ENCODE assay signal across 20 cellular contexts in genomic region chr16:75475420-75475847, GRCh38. TPM values are rescaled to one million over a fixed set of nuclear protein-coding genes. Genes with fewer than 3 reads are reported as not detected.
A peak's percentile ranks its signal among the peaks of the same experiment; 100 is the strongest.
DNase-seq lines count a peak whose midpoint lies in the region; ATAC-seq, FAIRE-seq and TF ChIP-seq lines count a peak whose summit lies in the region.
"Had no signal": no experiment of that assay in that cellular context is flagged by ENCODE, and none has a peak within 500 bp of the region (broad histone marks: within the 10 kb centered on the region; RNA-seq: fewer than 3 reads in every experiment).

No MANE protein-coding gene starts in this region.

- ATAC-seq in natural killer cell treated with Interleukin-12 subunit alpha and Interleukin-12 subunit beta and Interleukin-15 and Interleukin-18, amount 100 ng/mL, for 72 hours: peak; percentile 16 to 56
- ATAC-seq in natural killer cell (no peak), GM12878 (peak; percentile 48), HG03378 (IDR thresholded peaks at IDR 0.05; ENCODE audit: unreplicated experiment) (no peak), HG03039 (IDR thresholded peaks at IDR 0.05; ENCODE audit: unreplicated experiment) (no peak)

- H3K27me3 ChIP-seq in GM12878 (replicated peaks in 1 of 2; ENCODE audit: control insufficient read depth in 2 of 2, insufficient read depth in 2 of 2, low read length in 1 of 2): no peaks in the 10 kb centered on the region; a peak in 1 of 4 replicates
- H3K27me3 ChIP-seq: Peyer's patch had no signal

- in situ Hi-C loops in GM12878 (cut with MboI): no loop called here

- TF ChIP-seq RAD21 in GM12878 (IDR thresholded peaks at IDR 0.05; ENCODE audit: insufficient read depth, low read depth, low read length): no peak

- SMC1A ChIA-PET in GM12878 (lab: Charles Lee; ENCODE audit: uncharacterized antibody, unreplicated experiment): interaction anchor here (0.7 to 1.7 kb wide), 3 partner anchors 16 to 146 kb away, joined by 3 to 6 read pairs (median 3); no protein-coding TSS in a partner anchor

- DNase-seq in natural killer cell treated with Interleukin-12 subunit alpha and Interleukin-12 subunit beta and Interleukin-15 and Interleukin-18, amount 100 ng/mL, for 72 hours (ENCODE audit: low spot score): peak; percentile 49
- DNase-seq in natural killer cell (no peak), GM12878 (ENCODE audit: low read depth, low spot score) (no peak), nephron progenitor cell (no peak), Calu3 (no peak)
- DNase-seq: CD4-positive, CD25-positive, alpha-beta regulatory T cell; DMS79; HCEC 1CT; Kasumi-1; NCI-H1694; NCI-H2081; NCI-H2171; NCI-H345; NCI-H524 treated with DMSO at 0.1 percent for 48 hours; NCI-H82; Peyer's patch had no signal

- no peak overlapping the region for H3K4me2 ChIP-seq in GM12878 (ENCODE audit: control insufficient read depth, insufficient read depth)

- H2AFZ ChIP-seq in GM12878 (ENCODE audit: control insufficient read depth, low read depth, low read length): no peak overlapping the region

- TF ChIP-seq CTCF in natural killer cell (IDR thresholded peaks at IDR 0.05) (no peak), GM12878 (IDR thresholded peaks at IDR 0.05 in 2 of 3, conservative IDR thresholded peaks at IDR 0.05 in 1 of 3; ENCODE audit: control insufficient read depth in 2 of 3, extremely low read depth in 1 of 3, insufficient read depth in 1 of 3, low read depth in 3 of 3, low read length in 3 of 3) (no peak), nephron progenitor cell (IDR thresholded peaks at IDR 0.05) (no peak), Calu3 (IDR thresholded peaks at IDR 0.05; ENCODE audit: unreplicated experiment) (no peak)

- H3K27me3 Mint-ChIP-seq in natural killer cell treated with Interleukin-12 subunit alpha and Interleukin-12 subunit beta and Interleukin-15 and Interleukin-18, amount 100 ng/mL, for 72 hours: peaks cover 10 to 13% of the 10 kb centered on the region in 2 donors
- H3K27me3 Mint-ChIP-seq in natural killer cell (ENCODE audit: low read depth in 2 of 2) (peaks cover 8 to 11% of the 10 kb centered on the region in 2 donors), nephron progenitor cell (ENCODE audit: low read depth, poor library complexity) (peaks cover 9% of the 10 kb centered on the region), Calu3 (ENCODE audit: unreplicated experiment) (peaks cover 15% of the 10 kb centered on the region)

- TF ChIP-seq POLR2A in GM12878 (IDR thresholded peaks at IDR 0.05; ENCODE audit: low read depth, low read length): no peak

- BruUV-seq in GM12878 (replicated peaks; lab: Mats Ljungman, UMichigan) (no TSS peak), Calu3 (replicated peaks; lab: Mats Ljungman, UMichigan) (no TSS peak)

- peaks cover 3 to 5% of the 10 kb centered on the region in 2 donors for H3K4me1 Mint-ChIP-seq in natural killer cell treated with Interleukin-12 subunit alpha and Interleukin-12 subunit beta and Interleukin-15 and Interleukin-18, amount 100 ng/mL, for 72 hours (ENCODE audit: low read depth in 2 of 2)
- H3K4me1 Mint-ChIP-seq in natural killer cell: peaks cover 0 to 5% of the 10 kb centered on the region in 2 donors
- H3K4me1 Mint-ChIP-seq in nephron progenitor cell: peaks cover 14% of the 10 kb centered on the region
- H3K4me1 Mint-ChIP-seq in Calu3 (ENCODE audit: low read depth, unreplicated experiment): peaks cover 20% of the 10 kb centered on the region

- no peaks in the 10 kb centered on the region for H3K9me3 Mint-ChIP-seq in natural killer cell treated with Interleukin-12 subunit alpha and Interleukin-12 subunit beta and Interleukin-15 and Interleukin-18, amount 100 ng/mL, for 72 hours
- H3K9me3 Mint-ChIP-seq in natural killer cell: no peaks in the 10 kb centered on the region
- H3K9me3 Mint-ChIP-seq in nephron progenitor cell: no peaks in the 10 kb centered on the region
- no peaks in the 10 kb centered on the region for H3K9me3 Mint-ChIP-seq in Calu3 (ENCODE audit: low read depth, unreplicated experiment)

- H3K4me1 ChIP-seq in GM12878 (ENCODE audit: control insufficient read depth, insufficient read depth, low read length): no peaks in the 10 kb centered on the region
- H3K4me1 ChIP-seq: Peyer's patch had no signal

- H3K79me2 ChIP-seq in GM12878 (ENCODE audit: control insufficient read depth, insufficient read depth, low read length): no peaks in the 10 kb centered on the region

- no peak for FAIRE-seq in GM12878 (lab: Jason Lieb, UNC)
- FAIRE-seq: A204.1 had no signal

- CTCF ChIA-PET in GM12878 (lab: Yijun Ruan, JAX): interaction anchor here (0.7 to 9.1 kb wide), 6 partner anchors 10 to 237 kb away, joined by 3 to 95 read pairs (median 5); no protein-coding TSS in a partner anchor
- CTCF ChIA-PET in Calu3 (lab: Charles Lee): no interaction called here

- H3K4me3 ChIP-seq in GM12878: no peak overlapping the region
- H3K4me3 ChIP-seq: Peyer's patch had no signal

- H3K36me3 Mint-ChIP-seq in natural killer cell treated with Interleukin-12 subunit alpha and Interleukin-12 subunit beta and Interleukin-15 and Interleukin-18, amount 100 ng/mL, for 72 hours: no peaks in the 10 kb centered on the region
- no peaks in the 10 kb centered on the region for H3K36me3 Mint-ChIP-seq in natural killer cell
- H3K36me3 Mint-ChIP-seq in nephron progenitor cell (ENCODE audit: low read depth): peaks cover 10% of the 10 kb centered on the region
- H3K36me3 Mint-ChIP-seq in Calu3 (ENCODE audit: insufficient read depth, unreplicated experiment): no peaks in the 10 kb centered on the region
- H3K36me3 Mint-ChIP-seq: CD4-positive, CD25-positive, alpha-beta regulatory T cell had no signal

- no peaks in the 10 kb centered on the region for H4K20me1 ChIP-seq in GM12878 (ENCODE audit: control insufficient read depth, insufficient read depth)

- WGBS in GM12878 (ENCODE audit: insufficient coverage, insufficient replicate concordance, low lambda C conversion rate, missing lambda C conversion rate): 25% methylated on average over 2 of the region's 2 CpGs

- POLR2A ChIA-PET in GM12878 (lab: Charles Lee): interaction anchor here (1.3 kb wide), 1 partner anchor 42 kb away, joined by 5 read pairs; no protein-coding TSS in a partner anchor

- RAD21 ChIA-PET in GM12878 (lab: Charles Lee; ENCODE audit: unreplicated experiment): interaction anchor here (0.6 to 1.7 kb wide), 2 partner anchors 12 to 140 kb away, joined by 4 to 5 read pairs; no protein-coding TSS in a partner anchor

- H3K9ac ChIP-seq in GM12878 (ENCODE audit: control insufficient read depth, insufficient read depth, low read length): no peak overlapping the region

- H3K9me3 ChIP-seq in GM12878 (replicated peaks; ENCODE audit: control insufficient read depth, insufficient read depth, low read length): no peaks in the 10 kb centered on the region
- H3K9me3 ChIP-seq: Peyer's patch had no signal

- H3K27ac ChIP-seq in GM12878 (ENCODE audit: control insufficient read depth, insufficient read depth): no peak overlapping the region
- H3K27ac ChIP-seq: Peyer's patch had no signal

- no peaks in the 10 kb centered on the region for H3K36me3 ChIP-seq in GM12878 (ENCODE audit: control insufficient read depth in 2 of 2, insufficient read depth in 2 of 2, low read length in 1 of 2)
- H3K36me3 ChIP-seq: Peyer's patch had no signal

- TF ChIP-seq EP300 in GM12878 (IDR thresholded peaks at IDR 0.05; ENCODE audit: borderline replicate concordance in 1 of 2, control insufficient read depth in 1 of 2, low read depth in 2 of 2, low read length in 2 of 2): no peak

- no peak overlapping the region for H3K27ac Mint-ChIP-seq in natural killer cell treated with Interleukin-12 subunit alpha and Interleukin-12 subunit beta and Interleukin-15 and Interleukin-18, amount 100 ng/mL, for 72 hours
- H3K27ac Mint-ChIP-seq in natural killer cell (no peak overlapping the region), nephron progenitor cell (peak overlapping the region; percentile 83), Calu3 (ENCODE audit: unreplicated experiment) (no peak overlapping the region)
- H3K27ac Mint-ChIP-seq: CD4-positive, CD25-positive, alpha-beta regulatory T cell had no signal

- H3K4me3 Mint-ChIP-seq in natural killer cell treated with Interleukin-12 subunit alpha and Interleukin-12 subunit beta and Interleukin-15 and Interleukin-18, amount 100 ng/mL, for 72 hours: no peak overlapping the region
- no peak overlapping the region for H3K4me3 Mint-ChIP-seq in natural killer cell
- H3K4me3 Mint-ChIP-seq in nephron progenitor cell: no peak overlapping the region
- H3K4me3 Mint-ChIP-seq in Calu3 (ENCODE audit: low read depth, unreplicated experiment): no peak overlapping the region
- H3K4me3 Mint-ChIP-seq: CD4-positive, CD25-positive, alpha-beta regulatory T cell; IgD-negative memory B cell had no signal

- intact Hi-C loops in natural killer cell (cut with micrococcal nuclease): no loop called here
- intact Hi-C loops in GM12878 (cut with micrococcal nuclease; ENCODE audit: unreplicated experiment): no loop called here
- intact Hi-C loops in Calu3 (cut with micrococcal nuclease; ENCODE audit: unreplicated experiment): no loop called here

RNA-seq across cellular contexts. Expression of gene TMEM170A, which starts 10.9 kb away (rescaled TPM):
- total RNA-seq in natural killer cell treated with Interleukin-12 subunit alpha and Interleukin-12 subunit beta and Interleukin-15 and Interleukin-18, amount 100 ng/mL, for 72 hours: 10 to 100 TPM; 38.3 to 48.4 TPM
- total RNA-seq in natural killer cell (10 to 100 TPM; 51.5 to 61.0 (median 53.9) TPM), GM12878 (2014; rRNA removed) (22.9 and 26.4 TPM in 2 replicates), GM12878 (2014; rRNA removed; fragmentation: Illumina TruSeq; extraction: Trizol) (17.7 and 18.9 TPM in 2 replicates), GM12878 (2021) (20.7 and 23.0 TPM in 2 replicates), Calu3 (2022) (48.4 and 52.5 TPM in 2 replicates)
- 41.6 and 42.7 TPM in 2 replicates for total RNA-seq in GM12878 (2013; cell fraction: nucleolus; rRNA removed)
- polyA plus RNA-seq in GM12878 (2011; ENCODE audit: low read depth): 11.7 TPM
- polyA plus RNA-seq in GM12878 (2011; rRNA removed) (28.2 and 41.5 TPM in 2 replicates), GM12878 (2014; fragmentation: Illumina TruSeq; extraction: Trizol) (13.5 and 16.5 TPM in 2 replicates), GM12878 (2014; fragmentation: Nextera tagmentation; extraction: Ambion mirVana) (1 to 10 TPM; 7.3 to 7.8 TPM), GM12878 (2014; rRNA removed) (11.5 and 14.6 TPM in 2 replicates), GM12878 (2016; fragmentation: Nextera tagmentation; extraction: Ambion mirVana) (10 to 100 TPM; 23.5 to 27.5 TPM)
- 16.9 and 17.4 TPM in 2 replicates for polyA plus RNA-seq in GM12878 (2011; cell fraction: cytosol; rRNA removed)
- polyA plus RNA-seq in GM12878 (2011; cell fraction: nucleus; rRNA removed): 6.2 and 8.4 TPM in 2 replicates
- 13.0 and 16.0 TPM in 2 replicates for polyA plus RNA-seq in GM12878 (2012)
- 21.9 and 22.6 TPM in 2 replicates for polyA minus RNA-seq in GM12878 (2011; rRNA and poly(A)+ RNA removed)
- 10.2 and 12.9 TPM in 2 replicates for polyA minus RNA-seq in GM12878 (2011; cell fraction: cytosol; rRNA and poly(A)+ RNA removed)
- polyA minus RNA-seq in GM12878 (2011; cell fraction: nucleus; rRNA and poly(A)+ RNA removed): 4.4 and 8.4 TPM in 2 replicates

RNA-seq across cellular contexts. Expression of gene CHST6, which starts 19.8 kb away (rescaled TPM):
- total RNA-seq in natural killer cell treated with Interleukin-12 subunit alpha and Interleukin-12 subunit beta and Interleukin-15 and Interleukin-18, amount 100 ng/mL, for 72 hours: under 1 TPM in 1 of 2 donors, not detected in 1; 0.08 TPM
- total RNA-seq in natural killer cell: not detected
- 1.9 and 3.4 TPM in 2 replicates for total RNA-seq in GM12878 (2013; cell fraction: nucleolus; rRNA removed)
- total RNA-seq in GM12878 (2014; rRNA removed): 1.1 and 2.5 TPM in 2 replicates
- total RNA-seq in GM12878 (2014; rRNA removed; fragmentation: Illumina TruSeq; extraction: Trizol): 0.64 and 0.67 TPM in 2 replicates
- total RNA-seq in GM12878 (2021): 1.9 and 2.5 TPM in 2 replicates
- polyA plus RNA-seq in GM12878 (2011; ENCODE audit: low read depth): 0.52 TPM
- 0.20 and 0.29 TPM in 2 replicates for polyA plus RNA-seq in GM12878 (2011; rRNA removed)
- 0.25 and 0.43 TPM in 2 replicates for polyA plus RNA-seq in GM12878 (2011; cell fraction: cytosol; rRNA removed)
- polyA plus RNA-seq in GM12878 (2011; cell fraction: nucleus; rRNA removed): 0.45 and 0.51 TPM in 2 replicates
- polyA plus RNA-seq in GM12878 (2012): 0.66 and 0.94 TPM in 2 replicates
- 0.48 and 0.57 TPM in 2 replicates for polyA plus RNA-seq in GM12878 (2014; fragmentation: Illumina TruSeq; extraction: Trizol)
- under 1 TPM; 0.14 to 0.18 TPM for polyA plus RNA-seq in GM12878 (2014; fragmentation: Nextera tagmentation; extraction: Ambion mirVana)
- polyA plus RNA-seq in GM12878 (2014; rRNA removed): 1.3 and 1.6 TPM in 2 replicates
- polyA plus RNA-seq in GM12878 (2016; fragmentation: Nextera tagmentation; extraction: Ambion mirVana): under 1 TPM; 0.28 to 0.46 TPM
- 0.57 and 0.66 TPM in 2 replicates for polyA minus RNA-seq in GM12878 (2011; rRNA and poly(A)+ RNA removed)
- polyA minus RNA-seq in GM12878 (2011; cell fraction: cytosol; rRNA and poly(A)+ RNA removed): 0.10 and 0.40 TPM in 2 replicates
- polyA minus RNA-seq in GM12878 (2011; cell fraction: nucleus; rRNA and poly(A)+ RNA removed): 0.24 and 0.48 TPM in 2 replicates
- 3.3 and 4.3 TPM in 2 replicates for total RNA-seq in Calu3 (2022)
- total RNA-seq: CD4-positive, CD25-positive, alpha-beta regulatory T cell had no signal
- polyA plus RNA-seq: CD4-positive, CD25-positive, alpha-beta regulatory T cell had no signal

RNA-seq across cellular contexts. Expression of gene CFDP1, which starts 42.1 kb away (rescaled TPM):
- 10 to 100 TPM; 29.1 to 49.5 TPM for total RNA-seq in natural killer cell treated with Interleukin-12 subunit alpha and Interleukin-12 subunit beta and Interleukin-15 and Interleukin-18, amount 100 ng/mL, for 72 hours
- total RNA-seq in natural killer cell: 10 to 100 TPM; 32.2 to 38.8 (median 32.3) TPM
- total RNA-seq in GM12878 (2013; cell fraction: nucleolus; rRNA removed): 113 and 119 TPM in 2 replicates
- 22.3 TPM in 2 replicates for total RNA-seq in GM12878 (2014; rRNA removed)
- 58.3 and 61.4 TPM in 2 replicates for total RNA-seq in GM12878 (2014; rRNA removed; fragmentation: Illumina TruSeq; extraction: Trizol)
- 25.5 and 29.4 TPM in 2 replicates for total RNA-seq in GM12878 (2021)
- polyA plus RNA-seq in GM12878 (2011; ENCODE audit: low read depth): 48.3 TPM
- polyA plus RNA-seq in GM12878 (2011; rRNA removed): 34.6 and 58.3 TPM in 2 replicates
- 14.3 and 15.0 TPM in 2 replicates for polyA plus RNA-seq in GM12878 (2011; cell fraction: cytosol; rRNA removed)
- polyA plus RNA-seq in GM12878 (2011; cell fraction: nucleus; rRNA removed): 11.2 and 13.5 TPM in 2 replicates
- 44.4 and 47.5 TPM in 2 replicates for polyA plus RNA-seq in GM12878 (2012)
- 64.8 and 82.1 TPM in 2 replicates for polyA plus RNA-seq in GM12878 (2014; fragmentation: Illumina TruSeq; extraction: Trizol)
- 10 to 100 TPM; 36.6 to 60.8 TPM for polyA plus RNA-seq in GM12878 (2014; fragmentation: Nextera tagmentation; extraction: Ambion mirVana)
- 25.6 and 34.5 TPM in 2 replicates for polyA plus RNA-seq in GM12878 (2014; rRNA removed)
- 10 to 100 TPM; 36.7 to 39.0 TPM for polyA plus RNA-seq in GM12878 (2016; fragmentation: Nextera tagmentation; extraction: Ambion mirVana)
- polyA minus RNA-seq in GM12878 (2011; rRNA and poly(A)+ RNA removed): 11.7 and 15.1 TPM in 2 replicates
- polyA minus RNA-seq in GM12878 (2011; cell fraction: cytosol; rRNA and poly(A)+ RNA removed): 6.1 and 8.6 TPM in 2 replicates
- polyA minus RNA-seq in GM12878 (2011; cell fraction: nucleus; rRNA and poly(A)+ RNA removed): 8.9 and 19.1 TPM in 2 replicates
- total RNA-seq in Calu3 (2022): 64.1 and 70.9 TPM in 2 replicates

Comparison
In these comparisons a context has a peak if more than half of its experiments do, and no peak if none do; other contexts are left out.
1. ATAC-seq: peak in natural killer cell treated with Interleukin-12 subunit alpha and Interleukin-12 subunit beta and Interleukin-15 and Interleukin-18, amount 100 ng/mL, for 72 hours (2 of 2) and GM12878 (single experiment); none in natural killer cell (0 of 3), HG03378 (single experiment) and HG03039 (single experiment).